10 cellular contexts compared by ENCODE assay signal in genomic region chr2:96336873-96337272, GRCh38. TPM values are rescaled to one million over a fixed set of nuclear protein-coding genes. Genes with fewer than 3 reads are reported as not detected.
DNase-seq lines count a peak whose midpoint lies in the region; ATAC-seq and TF ChIP-seq lines count a peak whose summit lies in the region.
"Had no signal": no experiment of that assay in that cellular context is flagged by ENCODE, and none has a peak within 500 bp of the region (broad histone marks: within the 10 kb centered on the region; RNA-seq: fewer than 3 reads in every experiment).

No MANE protein-coding gene starts in this region.

- DNase-seq in IMR-90 = no peak
- no peak for DNase-seq in naive B cell
- no peak for DNase-seq in testis
- DNase-seq in T-cell = no peak
- DNase-seq in DMS114 treated with DMSO at 0.1 percent for 48 hours (lab: John Stamatoyannopoulos, UW; ENCODE audit: unreplicated experiment) = no peak
- DNase-seq: RPMI8226; stimulated activated CD4-positive, alpha-beta T cell treated with anti-CD3 and anti-CD28 coated beads, Interleukin-2, amount 100 ng/mL, for 48 hours had no signal

- H3K27me3 Mint-ChIP-seq in naive B cell = no peaks in the 10 kb centered on the region
- H3K27me3 Mint-ChIP-seq in T-cell = no peaks in the 10 kb centered on the region

- in situ Hi-C loops in IMR-90 (cut with MboI; ENCODE audit: low sequenced_read_pairs) = no loop called here

- no peaks in the 10 kb centered on the region for H3K9me3 ChIP-seq in DOHH2 (ENCODE audit: control insufficient read depth, insufficient read depth, low read length)
- H3K9me3 ChIP-seq in IMR-90 (ENCODE audit: control insufficient read depth, insufficient read depth, low read length) = no peaks in the 10 kb centered on the region
- no peaks in the 10 kb centered on the region for H3K9me3 ChIP-seq in testis

- CTCF ChIA-PET in IMR-90 (lab: Yijun Ruan, JAX) (no interaction called here), T-cell (lab: Charles Lee) (no interaction called here)

- dilution Hi-C loops in IMR-90 (cut with HindIII; ENCODE audit: low sequenced_read_pairs, unreplicated experiment) = no loop called here

- TF ChIP-seq CTCF in DOHH2 (IDR thresholded peaks at IDR 0.05; ENCODE audit: low read depth, low read length, poor library complexity, severe bottlenecking) = no peak
- no peak for TF ChIP-seq CTCF in IMR-90 (conservative IDR thresholded peaks at IDR 0.05; ENCODE audit: low read depth, low read length)
- TF ChIP-seq CTCF in VCaP (conservative IDR thresholded peaks at IDR 0.05) = no peak
- no peak for TF ChIP-seq CTCF in testis (IDR thresholded peaks at IDR 0.05)

- peaks cover 4% of the 10 kb centered on the region; the same call in 1 of the 2 replicates for H4K20me1 ChIP-seq in DOHH2 (ENCODE audit: control insufficient read depth, insufficient read depth, low read depth, low read length)
- no peaks in the 10 kb centered on the region for H4K20me1 ChIP-seq in IMR-90 (ENCODE audit: insufficient read depth, low read length)

- H3K79me2 ChIP-seq in DOHH2 (ENCODE audit: control insufficient read depth, low read length) = peaks cover 81% of the 10 kb centered on the region

- no peak overlapping the region for H4K91ac ChIP-seq in IMR-90 (ENCODE audit: insufficient read depth, low read depth, low read length)

- H3F3A ChIP-seq in DOHH2 (ENCODE audit: control insufficient read depth, insufficient read depth) = peaks cover 12% of the 10 kb centered on the region; the same call in 1 of the 2 replicates

- H2BK15ac ChIP-seq in IMR-90 (ENCODE audit: low read depth, low read length) = no peak overlapping the region

- no peaks in the 10 kb centered on the region for H3K36me3 Mint-ChIP-seq in naive B cell
- H3K36me3 Mint-ChIP-seq in T-cell = no peaks in the 10 kb centered on the region

- H3K9me3 Mint-ChIP-seq in naive B cell (no peaks in the 10 kb centered on the region), T-cell (no peaks in the 10 kb centered on the region)

- no peak overlapping the region for H2BK5ac ChIP-seq in IMR-90 (ENCODE audit: low read depth, low read length, poor library complexity, severe bottlenecking)

- H3K4me3 ChIP-seq in DOHH2 (ENCODE audit: low read length) = peak overlapping the region; percentile 89
- H3K4me3 ChIP-seq in IMR-90 (ENCODE audit: insufficient read depth, low read depth, low read length) = no peak overlapping the region
- H3K4me3 ChIP-seq in testis = no peak overlapping the region
- H3K4me3 ChIP-seq: lung had no signal

- H3K4me1 ChIP-seq in DOHH2 (ENCODE audit: control insufficient read depth, low read length) (peaks cover 43% of the 10 kb centered on the region), IMR-90 (ENCODE audit: control insufficient read depth, insufficient read depth, low read length) (peaks cover 8% of the 10 kb centered on the region), testis (peaks cover 9% of the 10 kb centered on the region)

- peak overlapping the region; percentile 23; the same call in 1 of the 2 replicates for H4K5ac ChIP-seq in IMR-90 (ENCODE audit: low read depth, low read length)

- peaks cover 24 to 28% (median 25%) of the 10 kb centered on the region in 3 donors for H3K4me1 Mint-ChIP-seq in naive B cell
- peaks cover 27 to 50% (median 36%) of the 10 kb centered on the region in 3 donors for H3K4me1 Mint-ChIP-seq in T-cell

- H3K79me1 ChIP-seq in IMR-90 (ENCODE audit: low read depth in 1 of 2, low read length in 2 of 2) = peaks cover 15 to 58% of the 10 kb centered on the region in 2 experiments

- no peak overlapping the region for H2AFZ ChIP-seq in IMR-90 (replicated peaks; ENCODE audit: low read length, poor library complexity)

- no peak for ATAC-seq in IMR-90 (ENCODE audit: low read depth)
- ATAC-seq in naive B cell (ENCODE audit: low read depth in 2 of 2) = no peak
- no peak for ATAC-seq in T-cell (replicated peaks in 1 of 4)

- intact Hi-C loops in IMR-90 (cut with micrococcal nuclease) (no loop called here), testis (cut with DNase I; ENCODE audit: low total_unique reads) (no loop called here)

- H3K18ac ChIP-seq in IMR-90 (ENCODE audit: low read depth, low read length) = no peak overlapping the region

- H3K27ac ChIP-seq in DOHH2 (ENCODE audit: low read depth, low read length) (peak overlapping the region; percentile 84), IMR-90 (ENCODE audit: insufficient read depth, low read length) (no peak overlapping the region), VCaP (peak overlapping the region; percentile 85; the same call in 1 of the 2 replicates), testis (no peak overlapping the region)

- TF ChIP-seq RAD21 in IMR-90 (IDR thresholded peaks at IDR 0.05; ENCODE audit: low read length) = no peak

- no peak for TF ChIP-seq POLR2A in IMR-90 (IDR thresholded peaks at IDR 0.05; ENCODE audit: low read depth, low read length)
- TF ChIP-seq POLR2A in testis (IDR thresholded peaks at IDR 0.05) = no peak

- H3K4me2 ChIP-seq in DOHH2 (ENCODE audit: low read length) (peak overlapping the region; percentile 87), IMR-90 (ENCODE audit: low read depth, low read length) (peak overlapping the region; percentile 17; the same call in 1 of the 2 replicates)

- H2AK5ac ChIP-seq in IMR-90 (ENCODE audit: low read depth, low read length) = 0 out of 2 replicates have a peak overlapping the region, but pooled peaks have one; percentile 80

- no peaks in the 10 kb centered on the region for H3K9me2 ChIP-seq in DOHH2 (replicated peaks; ENCODE audit: control insufficient read depth, low read length)

- H4K8ac ChIP-seq in IMR-90 (ENCODE audit: low read depth in 2 of 2, low read length in 2 of 2) = peak overlapping the region; percentile 57 to 88; a peak in 1 of 4 replicates

- H3K36me3 ChIP-seq in DOHH2 (ENCODE audit: control insufficient read depth, low read length) (peaks cover 50% of the 10 kb centered on the region), IMR-90 (ENCODE audit: control insufficient read depth, insufficient read depth, low read length) (no peaks in the 10 kb centered on the region), testis (ENCODE audit: low read depth, missing control alignments) (no peaks in the 10 kb centered on the region)

- 83% methylated on average over 1 of the region's 3 CpGs; no CpG with 5 or more reads in 1 of the 2 experiments for WGBS in IMR-90 (ENCODE audit: extremely low coverage in 2 of 2, insufficient read length in 1 of 2), 2 experiments
- 65 to 66% methylated on average over 3 of the region's 3 CpGs for WGBS in testis, 2 donors

- H3K4ac ChIP-seq in IMR-90 (ENCODE audit: low read depth, low read length) = no peak overlapping the region

- peaks cover 7% of the 10 kb centered on the region for H3K9me1 ChIP-seq in IMR-90 (ENCODE audit: insufficient read depth, low read length)

- H3K23ac ChIP-seq in IMR-90 (ENCODE audit: low read depth, low read length) = peak overlapping the region; percentile 79

- H3K27ac Mint-ChIP-seq in naive B cell = peak overlapping the region in 4 of 6 donors; percentile 12 to 86 (median 58)
- H3K27ac Mint-ChIP-seq in T-cell = no peak overlapping the region

- H3K14ac ChIP-seq in IMR-90 (replicated peaks; ENCODE audit: low read depth, low read length) = no peak overlapping the region

- POLR2A ChIA-PET in IMR-90 (lab: Charles Lee; ENCODE audit: unreplicated experiment) = no interaction called here
- POLR2A ChIA-PET in T-cell (lab: Charles Lee) = interaction anchor here in 1 of 2 donors (2.3 kb wide), 1 partner anchor 11 kb away, joined by 9 read pairs; the partner anchor contains the start of gene ITPRIPL1

- H3K9ac ChIP-seq in IMR-90 (ENCODE audit: low read depth, low read length) = no peak overlapping the region

- H3K4me3 Mint-ChIP-seq in naive B cell (peak overlapping the region in 4 of 8 donors; percentile 80 to 94 (median 88)), T-cell (peak overlapping the region in 1 of 3 donors; percentile 82)

- no peaks in the 10 kb centered on the region for H3K27me3 ChIP-seq in DOHH2 (ENCODE audit: control insufficient read depth, low read length)
- no peaks in the 10 kb centered on the region for H3K27me3 ChIP-seq in IMR-90 (ENCODE audit: control insufficient read depth, insufficient read depth, low read length)
- H3K27me3 ChIP-seq in testis = no peaks in the 10 kb centered on the region

- no peak overlapping the region for H2AK9ac ChIP-seq in IMR-90 (replicated peaks; ENCODE audit: low read depth, low read length, poor library complexity)

- BruUV-seq in IMR-90 (replicated peaks; lab: Mats Ljungman, UMichigan) = no TSS peak

- H3K56ac ChIP-seq in IMR-90 (ENCODE audit: extremely low read depth, insufficient read depth, low read length) = no peak overlapping the region

- H2BK20ac ChIP-seq in IMR-90 (ENCODE audit: low read depth, low read length) = no peak overlapping the region

- H2BK120ac ChIP-seq in IMR-90 (ENCODE audit: low read depth, low read length) = no peak overlapping the region

TF ChIP-seq in IMR-90, 13 proteins besides CTCF, POLR2A, EP300 and RAD21 (continues in another document):
- TF ChIP-seq RFX5 (IDR thresholded peaks at IDR 0.05; ENCODE audit: low read depth, low read length) = no peak
- no peak for TF ChIP-seq MAZ (IDR thresholded peaks at IDR 0.05; ENCODE audit: borderline replicate concordance, low read depth, low read length)
- no peak for TF ChIP-seq NFE2L2 (IDR thresholded peaks at IDR 0.05; ENCODE audit: low read depth, low read length)

RNA-seq across cellular contexts. Expression of gene NCAPH, which starts 1.3 kb away (rescaled TPM):
- total RNA-seq in IMR-90 (2012; rRNA removed) (16.7 and 17.7 TPM in 2 replicates), testis (10 to 100 TPM; 29.6 to 41.7 TPM), T-cell (1 to 10 TPM; 1.9 to 5.5 (median 4.0) TPM)
- polyA plus RNA-seq in IMR-90 (2012; rRNA removed) (16.5 and 19.4 TPM in 2 replicates), naive B cell (ENCODE audit: low read depth in 6 of 6) (under 1 TPM in 1 of 6 donors, not detected in 5; 0.45 TPM), testis (ENCODE audit: insufficient read depth, low read depth, low replicate concordance) (81.3 TPM)
- 4.6 and 7.8 TPM in 2 replicates for polyA plus RNA-seq in IMR-90 (2012; cell fraction: cytosol; rRNA removed)
- polyA plus RNA-seq in IMR-90 (2012; cell fraction: nucleus; rRNA removed; ENCODE audit: low replicate concordance) = 7.2 and 9.7 TPM in 2 replicates

RNA-seq across cellular contexts. Expression of gene ITPRIPL1, which starts 11.8 kb away (rescaled TPM):
- total RNA-seq in IMR-90 (2012; rRNA removed) = 1.1 and 1.4 TPM in 2 replicates
- 0.84 and 0.99 TPM in 2 replicates for polyA plus RNA-seq in IMR-90 (2012; rRNA removed)
- polyA plus RNA-seq in IMR-90 (2012; cell fraction: cytosol; rRNA removed) = 0.96 and 1.4 TPM in 2 replicates
- 0.28 and 0.47 TPM in 2 replicates for polyA plus RNA-seq in IMR-90 (2012; cell fraction: nucleus; rRNA removed; ENCODE audit: low replicate concordance)
- 1 to 10 TPM in 5 of 6 donors, under 1 TPM in 1; 0.78 to 3.9 (median 1.5) TPM for polyA plus RNA-seq in naive B cell (ENCODE audit: low read depth in 6 of 6)
- 10 to 100 TPM; 14.0 to 32.0 TPM for total RNA-seq in testis
- polyA plus RNA-seq in testis (ENCODE audit: insufficient read depth, low read depth, low replicate concordance) = 57.9 TPM
- total RNA-seq in T-cell = 10 to 100 TPM in 4 of 5 donors, 1 to 10 TPM in 1; 3.9 to 13.7 (median 12.7) TPM

RNA-seq across cellular contexts. Expression of gene SNRNP200, which starts 31.5 kb away (rescaled TPM):
- 44.1 and 44.2 TPM in 2 replicates for total RNA-seq in IMR-90 (2012; rRNA removed)
- 108 TPM in 2 replicates for polyA plus RNA-seq in IMR-90 (2012; rRNA removed)
- 51.0 and 82.3 TPM in 2 replicates for polyA plus RNA-seq in IMR-90 (2012; cell fraction: cytosol; rRNA removed)
- 226 and 252 TPM in 2 replicates for polyA plus RNA-seq in IMR-90 (2012; cell fraction: nucleus; rRNA removed; ENCODE audit: low replicate concordance)
- 10 to 100 TPM; 61.7 to 95.9 (median 71.2) TPM for polyA plus RNA-seq in naive B cell (ENCODE audit: low read depth in 6 of 6)
- 100 to 1,000 TPM; 165 to 202 TPM for total RNA-seq in testis
- polyA plus RNA-seq in testis (ENCODE audit: insufficient read depth, low read depth, low replicate concordance) = 181 TPM
- total RNA-seq in T-cell = 100 to 1,000 TPM; 200 to 254 (median 203) TPM

Comparison
In these comparisons a context has a peak if more than half of its experiments do, and no peak if none do; other contexts are left out.
1. H3K27ac ChIP-seq: peak in DOHH2 (single experiment) and VCaP (single experiment); none in IMR-90 (single experiment) and testis (0 of 2).
2. H3K27ac Mint-ChIP-seq: peak in naive B cell (4 of 6); none in T-cell (0 of 2).